ENCODE assay signal across 1 cellular context in the genomic region with DNA sequence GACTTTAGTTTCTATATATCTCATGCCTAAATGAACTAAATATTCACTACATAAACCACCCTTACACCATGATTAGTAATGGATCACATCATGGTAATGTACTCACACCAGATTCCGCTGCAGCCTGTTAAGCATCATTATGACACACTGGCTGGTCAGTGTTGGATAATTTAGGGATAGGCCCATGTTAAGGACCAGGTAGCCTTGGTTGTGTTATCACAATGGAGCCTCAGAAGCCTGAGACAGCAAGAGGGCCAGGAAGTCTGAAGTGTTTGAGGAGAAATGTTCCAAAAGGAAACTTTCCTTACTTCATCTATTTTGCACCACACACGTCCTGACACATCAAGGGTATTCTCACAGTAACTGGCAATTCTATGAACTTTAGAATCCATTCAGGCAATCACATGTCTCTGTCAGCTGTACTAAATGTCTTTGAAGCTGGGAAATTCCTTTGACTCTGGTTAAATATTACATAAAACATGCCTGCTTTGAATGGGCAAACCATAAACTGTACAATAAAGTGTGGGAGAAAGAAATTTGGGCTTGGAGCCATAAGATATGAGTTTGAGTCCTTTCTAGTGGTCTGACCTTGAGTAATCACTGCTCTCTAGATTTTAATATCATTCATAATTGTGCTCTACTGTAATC.
TF ChIP-seq lines count a peak whose summit lies in the region.

No MANE protein-coding gene starts in this region.

TF ChIP-seq in HepG2, 621 proteins besides CTCF, POLR2A, EP300 and RAD21 (continued from another document and continues in another):
- TF ChIP-seq, protein P1, sequence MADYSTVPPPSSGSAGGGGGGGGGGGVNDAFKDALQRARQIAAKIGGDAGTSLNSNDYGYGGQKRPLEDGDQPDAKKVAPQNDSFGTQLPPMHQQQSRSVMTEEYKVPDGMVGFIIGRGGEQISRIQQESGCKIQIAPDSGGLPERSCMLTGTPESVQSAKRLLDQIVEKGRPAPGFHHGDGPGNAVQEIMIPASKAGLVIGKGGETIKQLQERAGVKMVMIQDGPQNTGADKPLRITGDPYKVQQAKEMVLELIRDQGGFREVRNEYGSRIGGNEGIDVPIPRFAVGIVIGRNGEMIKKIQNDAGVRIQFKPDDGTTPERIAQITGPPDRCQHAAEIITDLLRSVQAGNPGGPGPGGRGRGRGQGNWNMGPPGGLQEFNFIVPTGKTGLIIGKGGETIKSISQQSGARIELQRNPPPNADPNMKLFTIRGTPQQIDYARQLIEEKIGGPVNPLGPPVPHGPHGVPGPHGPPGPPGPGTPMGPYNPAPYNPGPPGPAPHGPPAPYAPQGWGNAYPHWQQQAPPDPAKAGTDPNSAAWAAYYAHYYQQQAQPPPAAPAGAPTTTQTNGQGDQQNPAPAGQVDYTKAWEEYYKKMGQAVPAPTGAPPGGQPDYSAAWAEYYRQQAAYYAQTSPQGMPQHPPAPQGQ (CRISPR knock-in tag; IDR thresholded peaks at IDR 0.05; ENCODE audit: borderline replicate concordance) = no peak
- TF ChIP-seq GATAD1 (CRISPR knock-in tag; IDR thresholded peaks at IDR 0.05) (peak; percentile 26; the same call in 1 of the 2 replicates), ZNF781 (CRISPR knock-in tag; IDR thresholded peaks at IDR 0.05; ENCODE audit: borderline replicate concordance, not compliant biosample characterization) (no peak), ETV5 (CRISPR knock-in tag; IDR thresholded peaks at IDR 0.05; ENCODE audit: borderline replicate concordance) (peak; percentile 68; the same call in 1 of the 2 replicates), TSC22D2 (CRISPR knock-in tag; IDR thresholded peaks at IDR 0.05; ENCODE audit: borderline replicate concordance) (no peak), ZNF780A (CRISPR knock-in tag; IDR thresholded peaks at IDR 0.05) (no peak), ZNF772 (CRISPR knock-in tag; IDR thresholded peaks at IDR 0.05) (peak; percentile 41; the same call in 1 of the 2 replicates), SAP130 (CRISPR knock-in tag; IDR thresholded peaks at IDR 0.05; ENCODE audit: low read depth) (peak; percentile 82), KLF13 (CRISPR knock-in tag; IDR thresholded peaks at IDR 0.05) (no peak), ELF4 (CRISPR knock-in tag; IDR thresholded peaks at IDR 0.05; ENCODE audit: borderline replicate concordance) (no peak), NR2F1 (CRISPR knock-in tag; IDR thresholded peaks at IDR 0.05) (no peak; a peak in 1 of 4 replicates), ZFP36 (IDR thresholded peaks at IDR 0.05; ENCODE audit: borderline replicate concordance, low read depth, low read length, partially characterized antibody) (no peak), HOXA7 (CRISPR knock-in tag; IDR thresholded peaks at IDR 0.05) (no peak), ZNF468 (CRISPR knock-in tag; IDR thresholded peaks at IDR 0.05) (no peak), ZFP90 (CRISPR knock-in tag; IDR thresholded peaks at IDR 0.05; ENCODE audit: borderline replicate concordance) (no peak), ZSCAN31 (CRISPR knock-in tag; IDR thresholded peaks at IDR 0.05; ENCODE audit: low read depth) (0 out of 2 replicates have a peak, but pooled peaks have one; percentile 31), ZNF282 (IDR thresholded peaks at IDR 0.05; ENCODE audit: partially characterized antibody) (no peak), SMC3 (IDR thresholded peaks at IDR 0.05; ENCODE audit: low read length) (peak; percentile 22; the same call in 1 of the 2 replicates), ZKSCAN8 (CRISPR knock-in tag; IDR thresholded peaks at IDR 0.05; ENCODE audit: borderline replicate concordance) (peak; percentile 62; the same call in 1 of the 2 replicates), SP140L (CRISPR knock-in tag; IDR thresholded peaks at IDR 0.05; ENCODE audit: borderline replicate concordance) (0 out of 2 replicates have a peak, but pooled peaks have one; percentile 60), NFRKB (IDR thresholded peaks at IDR 0.05) (no peak), TOPORS (CRISPR knock-in tag; IDR thresholded peaks at IDR 0.05) (no peak), ZBTB38 (CRISPR knock-in tag; IDR thresholded peaks at IDR 0.05) (no peak), FOXK2 (IDR thresholded peaks at IDR 0.05) (no peak), ZNF235 (CRISPR knock-in tag; IDR thresholded peaks at IDR 0.05; ENCODE audit: borderline replicate concordance) (no peak), ZNF333 (CRISPR knock-in tag; IDR thresholded peaks at IDR 0.05; ENCODE audit: borderline replicate concordance) (no peak), NR2F6 (IDR thresholded peaks at IDR 0.05) (no peak; the same call in 1 of the 2 replicates), NR2F6 (CRISPR knock-in tag; IDR thresholded peaks at IDR 0.05) (peak; percentile 52), RFX3 (CRISPR knock-in tag; IDR thresholded peaks at IDR 0.05) (no peak), RFX5 (IDR thresholded peaks at IDR 0.05; ENCODE audit: low read depth, low read length) (no peak), SALL1 (CRISPR knock-in tag; IDR thresholded peaks at IDR 0.05) (peak; percentile 69; the same call in 1 of the 2 replicates), SKI (IDR thresholded peaks at IDR 0.05; ENCODE audit: partially characterized antibody) (no peak), HMGA1 (CRISPR knock-in tag; conservative IDR thresholded peaks at IDR 0.05) (no peak), TP53 (CRISPR knock-in tag; conservative IDR thresholded peaks at IDR 0.05) (no peak), GATAD2A (CRISPR knock-in tag; IDR thresholded peaks at IDR 0.05) (peak; percentile 89), ZNF83 (CRISPR knock-in tag; IDR thresholded peaks at IDR 0.05; ENCODE audit: borderline replicate concordance) (no peak), CHD4 (IDR thresholded peaks at IDR 0.05; ENCODE audit: borderline replicate concordance, low read length) (peak; percentile 91; the same call in 1 of the 2 replicates), KMT2B (CRISPR knock-in tag; IDR thresholded peaks at IDR 0.05) (no peak), ZNF331 (CRISPR knock-in tag; IDR thresholded peaks at IDR 0.05) (peak; percentile 54; the same call in 1 of the 2 replicates), BRCA1 (CRISPR knock-in tag; IDR thresholded peaks at IDR 0.05) (no peak), XBP1 (CRISPR knock-in tag; IDR thresholded peaks at IDR 0.05) (no peak), ARID2 (CRISPR knock-in tag; IDR thresholded peaks at IDR 0.05; ENCODE audit: borderline replicate concordance) (no peak), TBX3 (IDR thresholded peaks at IDR 0.05; ENCODE audit: borderline replicate concordance) (peak; percentile 62; the same call in 1 of the 2 replicates)
- TF ChIP-seq, protein P2, sequence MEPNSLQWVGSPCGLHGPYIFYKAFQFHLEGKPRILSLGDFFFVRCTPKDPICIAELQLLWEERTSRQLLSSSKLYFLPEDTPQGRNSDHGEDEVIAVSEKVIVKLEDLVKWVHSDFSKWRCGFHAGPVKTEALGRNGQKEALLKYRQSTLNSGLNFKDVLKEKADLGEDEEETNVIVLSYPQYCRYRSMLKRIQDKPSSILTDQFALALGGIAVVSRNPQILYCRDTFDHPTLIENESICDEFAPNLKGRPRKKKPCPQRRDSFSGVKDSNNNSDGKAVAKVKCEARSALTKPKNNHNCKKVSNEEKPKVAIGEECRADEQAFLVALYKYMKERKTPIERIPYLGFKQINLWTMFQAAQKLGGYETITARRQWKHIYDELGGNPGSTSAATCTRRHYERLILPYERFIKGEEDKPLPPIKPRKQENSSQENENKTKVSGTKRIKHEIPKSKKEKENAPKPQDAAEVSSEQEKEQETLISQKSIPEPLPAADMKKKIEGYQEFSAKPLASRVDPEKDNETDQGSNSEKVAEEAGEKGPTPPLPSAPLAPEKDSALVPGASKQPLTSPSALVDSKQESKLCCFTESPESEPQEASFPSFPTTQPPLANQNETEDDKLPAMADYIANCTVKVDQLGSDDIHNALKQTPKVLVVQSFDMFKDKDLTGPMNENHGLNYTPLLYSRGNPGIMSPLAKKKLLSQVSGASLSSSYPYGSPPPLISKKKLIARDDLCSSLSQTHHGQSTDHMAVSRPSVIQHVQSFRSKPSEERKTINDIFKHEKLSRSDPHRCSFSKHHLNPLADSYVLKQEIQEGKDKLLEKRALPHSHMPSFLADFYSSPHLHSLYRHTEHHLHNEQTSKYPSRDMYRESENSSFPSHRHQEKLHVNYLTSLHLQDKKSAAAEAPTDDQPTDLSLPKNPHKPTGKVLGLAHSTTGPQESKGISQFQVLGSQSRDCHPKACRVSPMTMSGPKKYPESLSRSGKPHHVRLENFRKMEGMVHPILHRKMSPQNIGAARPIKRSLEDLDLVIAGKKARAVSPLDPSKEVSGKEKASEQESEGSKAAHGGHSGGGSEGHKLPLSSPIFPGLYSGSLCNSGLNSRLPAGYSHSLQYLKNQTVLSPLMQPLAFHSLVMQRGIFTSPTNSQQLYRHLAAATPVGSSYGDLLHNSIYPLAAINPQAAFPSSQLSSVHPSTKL (CRISPR knock-in tag; IDR thresholded peaks at IDR 0.05) = peak; percentile 98
- TF ChIP-seq, protein P3, sequence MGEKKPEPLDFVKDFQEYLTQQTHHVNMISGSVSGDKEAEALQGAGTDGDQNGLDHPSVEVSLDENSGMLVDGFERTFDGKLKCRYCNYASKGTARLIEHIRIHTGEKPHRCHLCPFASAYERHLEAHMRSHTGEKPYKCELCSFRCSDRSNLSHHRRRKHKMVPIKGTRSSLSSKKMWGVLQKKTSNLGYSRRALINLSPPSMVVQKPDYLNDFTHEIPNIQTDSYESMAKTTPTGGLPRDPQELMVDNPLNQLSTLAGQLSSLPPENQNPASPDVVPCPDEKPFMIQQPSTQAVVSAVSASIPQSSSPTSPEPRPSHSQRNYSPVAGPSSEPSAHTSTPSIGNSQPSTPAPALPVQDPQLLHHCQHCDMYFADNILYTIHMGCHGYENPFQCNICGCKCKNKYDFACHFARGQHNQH (CRISPR knock-in tag; IDR thresholded peaks at IDR 0.05) = 0 out of 2 replicates have a peak, but pooled peaks have one; percentile 15
- TF ChIP-seq, protein P4, sequence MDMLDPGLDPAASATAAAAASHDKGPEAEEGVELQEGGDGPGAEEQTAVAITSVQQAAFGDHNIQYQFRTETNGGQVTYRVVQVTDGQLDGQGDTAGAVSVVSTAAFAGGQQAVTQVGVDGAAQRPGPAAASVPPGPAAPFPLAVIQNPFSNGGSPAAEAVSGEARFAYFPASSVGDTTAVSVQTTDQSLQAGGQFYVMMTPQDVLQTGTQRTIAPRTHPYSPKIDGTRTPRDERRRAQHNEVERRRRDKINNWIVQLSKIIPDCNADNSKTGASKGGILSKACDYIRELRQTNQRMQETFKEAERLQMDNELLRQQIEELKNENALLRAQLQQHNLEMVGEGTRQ (IDR thresholded peaks at IDR 0.05; ENCODE audit: low read depth, low read length) = peak; percentile 26; the same call in 1 of the 2 replicates
- TF ChIP-seq, protein P4 (CRISPR knock-in tag; IDR thresholded peaks at IDR 0.05; ENCODE audit: borderline replicate concordance) = peak; percentile 30; the same call in 1 of the 2 replicates
- TF ChIP-seq, protein P5, sequence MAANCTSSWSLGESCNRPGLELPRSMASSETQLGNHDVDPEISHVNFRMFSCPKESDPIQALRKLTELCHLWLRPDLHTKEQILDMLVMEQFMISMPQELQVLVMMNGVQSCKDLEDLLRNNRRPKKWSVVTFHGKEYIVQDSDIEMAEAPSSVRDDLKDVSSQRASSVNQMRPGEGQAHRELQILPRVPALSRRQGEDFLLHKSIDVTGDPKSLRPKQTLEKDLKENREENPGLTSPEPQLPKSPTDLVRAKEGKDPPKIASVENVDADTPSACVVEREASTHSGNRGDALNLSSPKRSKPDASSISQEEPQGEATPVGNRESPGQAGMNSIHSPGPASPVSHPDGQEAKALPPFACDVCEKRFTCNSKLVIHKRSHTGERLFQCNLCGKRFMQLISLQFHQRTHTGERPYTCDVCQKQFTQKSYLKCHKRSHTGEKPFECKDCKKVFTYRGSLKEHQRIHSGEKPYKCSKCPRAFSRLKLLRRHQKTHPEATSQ (CRISPR knock-in tag; IDR thresholded peaks at IDR 0.05; ENCODE audit: borderline replicate concordance) = no peak
- TF ChIP-seq, protein P6, sequence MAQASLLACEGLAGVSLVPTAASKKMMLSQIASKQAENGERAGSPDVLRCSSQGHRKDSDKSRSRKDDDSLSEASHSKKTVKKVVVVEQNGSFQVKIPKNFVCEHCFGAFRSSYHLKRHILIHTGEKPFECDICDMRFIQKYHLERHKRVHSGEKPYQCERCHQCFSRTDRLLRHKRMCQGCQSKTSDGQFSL (CRISPR knock-in tag; IDR thresholded peaks at IDR 0.05) = no peak
- TF ChIP-seq, protein P7, sequence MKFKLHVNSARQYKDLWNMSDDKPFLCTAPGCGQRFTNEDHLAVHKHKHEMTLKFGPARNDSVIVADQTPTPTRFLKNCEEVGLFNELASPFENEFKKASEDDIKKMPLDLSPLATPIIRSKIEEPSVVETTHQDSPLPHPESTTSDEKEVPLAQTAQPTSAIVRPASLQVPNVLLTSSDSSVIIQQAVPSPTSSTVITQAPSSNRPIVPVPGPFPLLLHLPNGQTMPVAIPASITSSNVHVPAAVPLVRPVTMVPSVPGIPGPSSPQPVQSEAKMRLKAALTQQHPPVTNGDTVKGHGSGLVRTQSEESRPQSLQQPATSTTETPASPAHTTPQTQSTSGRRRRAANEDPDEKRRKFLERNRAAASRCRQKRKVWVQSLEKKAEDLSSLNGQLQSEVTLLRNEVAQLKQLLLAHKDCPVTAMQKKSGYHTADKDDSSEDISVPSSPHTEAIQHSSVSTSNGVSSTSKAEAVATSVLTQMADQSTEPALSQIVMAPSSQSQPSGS (CRISPR knock-in tag; IDR thresholded peaks at IDR 0.05) = no peak
- TF ChIP-seq, protein P8, sequence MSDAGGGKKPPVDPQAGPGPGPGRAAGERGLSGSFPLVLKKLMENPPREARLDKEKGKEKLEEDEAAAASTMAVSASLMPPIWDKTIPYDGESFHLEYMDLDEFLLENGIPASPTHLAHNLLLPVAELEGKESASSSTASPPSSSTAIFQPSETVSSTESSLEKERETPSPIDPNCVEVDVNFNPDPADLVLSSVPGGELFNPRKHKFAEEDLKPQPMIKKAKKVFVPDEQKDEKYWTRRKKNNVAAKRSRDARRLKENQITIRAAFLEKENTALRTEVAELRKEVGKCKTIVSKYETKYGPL (CRISPR knock-in tag; IDR thresholded peaks at IDR 0.05) = no peak
- TF ChIP-seq, protein P9, sequence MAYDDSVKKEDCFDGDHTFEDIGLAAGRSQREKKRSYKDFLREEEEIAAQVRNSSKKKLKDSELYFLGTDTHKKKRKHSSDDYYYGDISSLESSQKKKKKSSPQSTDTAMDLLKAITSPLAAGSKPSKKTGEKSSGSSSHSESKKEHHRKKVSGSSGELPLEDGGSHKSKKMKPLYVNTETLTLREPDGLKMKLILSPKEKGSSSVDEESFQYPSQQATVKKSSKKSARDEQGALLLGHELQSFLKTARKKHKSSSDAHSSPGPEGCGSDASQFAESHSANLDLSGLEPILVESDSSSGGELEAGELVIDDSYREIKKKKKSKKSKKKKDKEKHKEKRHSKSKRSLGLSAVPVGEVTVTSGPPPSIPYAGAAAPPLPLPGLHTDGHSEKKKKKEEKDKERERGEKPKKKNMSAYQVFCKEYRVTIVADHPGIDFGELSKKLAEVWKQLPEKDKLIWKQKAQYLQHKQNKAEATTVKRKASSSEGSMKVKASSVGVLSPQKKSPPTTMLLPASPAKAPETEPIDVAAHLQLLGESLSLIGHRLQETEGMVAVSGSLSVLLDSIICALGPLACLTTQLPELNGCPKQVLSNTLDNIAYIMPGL (CRISPR knock-in tag; IDR thresholded peaks at IDR 0.05; ENCODE audit: borderline replicate concordance in 1 of 2, low read depth in 1 of 2) = peak in 1 of 2 experiments; percentile 37; a peak in 1 of 4 replicates
